28 cellular contexts compared by ENCODE assay signal in the genomic region with DNA sequence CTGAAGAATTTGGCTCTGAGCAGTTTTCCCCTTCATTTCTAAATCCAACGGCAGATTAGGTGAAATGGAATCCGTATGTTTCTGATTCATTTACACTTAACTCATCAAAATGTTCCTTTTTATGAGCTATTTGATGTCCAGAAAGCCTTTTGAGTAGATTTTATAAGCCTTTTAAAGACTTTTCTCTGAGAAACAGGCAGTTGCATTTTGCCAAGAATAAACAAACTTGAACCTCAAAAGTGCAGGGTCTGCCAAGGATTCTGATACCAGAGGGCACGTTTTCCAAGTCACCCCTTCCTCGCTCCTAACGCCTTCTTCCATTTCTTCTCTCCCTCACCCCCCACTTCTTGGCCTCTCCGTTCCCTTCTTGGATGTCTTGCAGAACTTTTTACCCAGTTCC.
"Had no signal": no experiment of that assay in that cellular context is flagged by ENCODE, and none has a peak within 500 bp of the region (broad histone marks: within the 10 kb centered on the region; RNA-seq: fewer than 3 reads in every experiment).

No MANE protein-coding gene starts in this region.

- H3K27ac Mint-ChIP-seq: activated CD4-positive, alpha-beta memory T cell treated with anti-CD3 and anti-CD28 coated beads for 36 hours; activated CD4-positive, alpha-beta T cell treated with anti-CD3 and anti-CD28 coated beads for 36 hours; activated CD4-positive, alpha-beta T cell treated with anti-CD3 and anti-CD28 coated beads, Interleukin-2, amount 10 ng/mL, durations not matched to agents 24 days and 14 days; activated CD8-positive, alpha-beta memory T cell treated with anti-CD3 and anti-CD28 coated beads, Interleukin-2, amount 10 ng/mL, durations not matched to agents 7 days and 5 days; activated CD8-positive, alpha-beta T cell treated with anti-CD3 and anti-CD28 coated beads, Interleukin-2, amount 10 ng/mL, durations not matched to agents 7 days and 5 days; activated naive CD4-positive, alpha-beta T cell treated with anti-CD3 and anti-CD28 coated beads for 36 hours; activated naive CD4-positive, alpha-beta T cell treated with anti-CD3 and anti-CD28 coated beads, Interleukin-2, amount 50 U/mL, for 24 hours; activated naive CD8-positive, alpha-beta T cell treated with anti-CD3 and anti-CD28 coated beads for 36 hours; activated naive CD8-positive, alpha-beta T cell treated with anti-CD3 and anti-CD28 coated beads, Interleukin-2, amount 50 U/mL, for 24 hours; activated T-helper 1 cell treated with anti-CD3 and anti-CD28 coated beads, Interleukin-12 subunit alpha, Interleukin-12 subunit beta, Interleukin-2, Interleukin-4 antibody, amounts not matched to agents 30 ng/mL and 10 ng/mL and 1 ng/mL, durations not matched to agents 14 hours and 24 hours and 36 hours; activated T-helper 2 cell treated with anti-CD3 and anti-CD28 coated beads, Interferon-gamma antibody, Interleukin-2, Interleukin-4, amounts not matched to agents 10 μg/mL and 5 μg/mL and 100 μg/mL, durations not matched to agents 14 hours and 24 hours and 36 hours; T-helper 17 cell had no signal

- H3K27ac ChIP-seq: adrenal gland, body of pancreas, epithelial cell of prostate, esophagus squamous epithelium had no signal

- H3K4me1 ChIP-seq: adrenal gland, body of pancreas, esophagus squamous epithelium had no signal

- H3K36me3 Mint-ChIP-seq: activated CD4-positive, alpha-beta memory T cell treated with anti-CD3 and anti-CD28 coated beads for 36 hours; activated CD8-positive, alpha-beta memory T cell treated with anti-CD3 and anti-CD28 coated beads, Interleukin-2, amount 10 ng/mL, durations not matched to agents 7 days and 5 days; activated naive CD4-positive, alpha-beta T cell treated with anti-CD3 and anti-CD28 coated beads, Interleukin-2, amount 50 U/mL, for 24 hours; activated naive CD8-positive, alpha-beta T cell treated with anti-CD3 and anti-CD28 coated beads for 36 hours had no signal

- H3K9me3 ChIP-seq: adrenal gland, body of pancreas, esophagus squamous epithelium had no signal

- H3K9me3 Mint-ChIP-seq: activated naive CD4-positive, alpha-beta T cell treated with anti-CD3 and anti-CD28 coated beads for 36 hours; activated naive CD4-positive, alpha-beta T cell treated with anti-CD3 and anti-CD28 coated beads, Interleukin-2, amount 50 U/mL, for 24 hours; activated naive CD8-positive, alpha-beta T cell treated with anti-CD3 and anti-CD28 coated beads, Interleukin-2, amount 50 U/mL, for 24 hours; activated T-helper 2 cell treated with anti-CD3 and anti-CD28 coated beads, Interferon-gamma antibody, Interleukin-2, Interleukin-4, amounts not matched to agents 10 μg/mL and 5 μg/mL and 100 μg/mL, durations not matched to agents 14 hours and 24 hours and 36 hours had no signal

- DNase-seq: activated CD4-positive, alpha-beta memory T cell treated with anti-CD3 and anti-CD28 coated beads for 36 hours; activated CD4-positive, alpha-beta T cell treated with anti-CD3 and anti-CD28 coated beads for 36 hours; activated CD4-positive, alpha-beta T cell treated with anti-CD3 and anti-CD28 coated beads, Interleukin-2, amount 10 ng/mL, durations not matched to agents 24 days and 14 days; activated CD4-positive, CD25-positive, alpha-beta regulatory T cell; activated CD4-positive, CD25-positive, alpha-beta regulatory T cell treated with anti-CD3 and anti-CD28 coated beads, Interleukin-2, amount 50 U/mL, for 72 hours; activated CD8-positive, alpha-beta memory T cell treated with anti-CD3 and anti-CD28 coated beads, Interleukin-2, amount 10 ng/mL, durations not matched to agents 7 days and 5 days; activated CD8-positive, alpha-beta memory T cell treated with anti-CD3 and anti-CD28 coated beads, Interleukin-2, amount 50 U/mL, for 4 hours; activated CD8-positive, alpha-beta T cell treated with anti-CD3 and anti-CD28 coated beads, Interleukin-2, amount 10 ng/mL, durations not matched to agents 7 days and 5 days; activated effector memory CD4-positive, alpha-beta T cell treated with anti-CD3 and anti-CD28 coated beads, Interleukin-2, amount 50 U/mL, for 16 hours; activated naive CD4-positive, alpha-beta T cell treated with anti-CD3 and anti-CD28 coated beads for 36 hours; activated naive CD8-positive, alpha-beta T cell treated with anti-CD3 and anti-CD28 coated beads for 36 hours; activated naive CD8-positive, alpha-beta T cell treated with anti-CD3 and anti-CD28 coated beads, Interleukin-2, amount 50 U/mL, for 24 hours; activated T-cell treated with anti-CD3 and anti-CD28 coated beads, Interleukin-2, amount 50 U/mL, for 1 hour; activated T-cell treated with anti-CD3 and anti-CD28 coated beads, Interleukin-2, amount 50 U/mL, for 48 hours; adrenal gland; amygdala; aorta; body of pancreas; caudate nucleus; effector CD8-positive, alpha-beta T cell; esophagus squamous epithelium; head of caudate nucleus; T-helper 1 cell; T-helper 17 cell had no signal

- H3K36me3 ChIP-seq: adrenal gland, esophagus squamous epithelium had no signal

- H3K4me3 ChIP-seq: adrenal gland, body of pancreas, esophagus squamous epithelium had no signal

- H3K27me3 ChIP-seq: adrenal gland, body of pancreas had no signal

- H3K4me3 Mint-ChIP-seq: activated CD4-positive, alpha-beta memory T cell treated with anti-CD3 and anti-CD28 coated beads for 36 hours; activated CD4-positive, alpha-beta T cell treated with anti-CD3 and anti-CD28 coated beads for 36 hours; activated CD4-positive, alpha-beta T cell treated with anti-CD3 and anti-CD28 coated beads, Interleukin-2, amount 10 ng/mL, durations not matched to agents 24 days and 14 days; activated CD8-positive, alpha-beta memory T cell treated with anti-CD3 and anti-CD28 coated beads, Interleukin-2, amount 10 ng/mL, durations not matched to agents 7 days and 5 days; activated CD8-positive, alpha-beta T cell treated with anti-CD3 and anti-CD28 coated beads, Interleukin-2, amount 10 ng/mL, durations not matched to agents 7 days and 5 days; activated naive CD4-positive, alpha-beta T cell treated with anti-CD3 and anti-CD28 coated beads for 36 hours; activated naive CD4-positive, alpha-beta T cell treated with anti-CD3 and anti-CD28 coated beads, Interleukin-2, amount 50 U/mL, for 24 hours; activated naive CD8-positive, alpha-beta T cell treated with anti-CD3 and anti-CD28 coated beads for 36 hours; activated naive CD8-positive, alpha-beta T cell treated with anti-CD3 and anti-CD28 coated beads, Interleukin-2, amount 50 U/mL, for 24 hours; activated T-helper 1 cell treated with anti-CD3 and anti-CD28 coated beads, Interleukin-12 subunit alpha, Interleukin-12 subunit beta, Interleukin-2, Interleukin-4 antibody, amounts not matched to agents 30 ng/mL and 10 ng/mL and 1 ng/mL, durations not matched to agents 14 hours and 24 hours and 36 hours; T-helper 17 cell had no signal

- H3K27me3 Mint-ChIP-seq: activated CD4-positive, alpha-beta memory T cell treated with anti-CD3 and anti-CD28 coated beads for 36 hours; activated CD4-positive, alpha-beta T cell treated with anti-CD3 and anti-CD28 coated beads for 36 hours; activated CD4-positive, alpha-beta T cell treated with anti-CD3 and anti-CD28 coated beads, Interleukin-2, amount 10 ng/mL, durations not matched to agents 24 days and 14 days; activated CD8-positive, alpha-beta memory T cell treated with anti-CD3 and anti-CD28 coated beads, Interleukin-2, amount 10 ng/mL, durations not matched to agents 7 days and 5 days; T-helper 17 cell had no signal

- H3K4me1 Mint-ChIP-seq: activated CD4-positive, alpha-beta T cell treated with anti-CD3 and anti-CD28 coated beads for 36 hours; activated CD4-positive, alpha-beta T cell treated with anti-CD3 and anti-CD28 coated beads, Interleukin-2, amount 10 ng/mL, durations not matched to agents 24 days and 14 days; activated CD8-positive, alpha-beta memory T cell treated with anti-CD3 and anti-CD28 coated beads, Interleukin-2, amount 10 ng/mL, durations not matched to agents 7 days and 5 days; activated naive CD4-positive, alpha-beta T cell treated with anti-CD3 and anti-CD28 coated beads, Interleukin-2, amount 50 U/mL, for 24 hours; activated naive CD8-positive, alpha-beta T cell treated with anti-CD3 and anti-CD28 coated beads for 36 hours; activated naive CD8-positive, alpha-beta T cell treated with anti-CD3 and anti-CD28 coated beads, Interleukin-2, amount 50 U/mL, for 24 hours; T-helper 17 cell had no signal

- ATAC-seq: activated CD4-positive, alpha-beta T cell treated with anti-CD3 and anti-CD28 coated beads for 36 hours; activated CD8-positive, alpha-beta memory T cell treated with anti-CD3 and anti-CD28 coated beads, Interleukin-2, amount 10 ng/mL, durations not matched to agents 7 days and 5 days; activated CD8-positive, alpha-beta T cell treated with anti-CD3 and anti-CD28 coated beads, Interleukin-2, amount 10 ng/mL, durations not matched to agents 7 days and 5 days; activated naive CD8-positive, alpha-beta T cell treated with anti-CD3 and anti-CD28 coated beads, Interleukin-2, amount 50 U/mL, for 24 hours; body of pancreas; T-helper 17 cell had no signal
